ENCODE assay signal across 12 cellular contexts in genomic region chr17:28615260-28615940, GRCh38.
"Had no signal": no experiment of that assay in that cellular context is flagged by ENCODE, and none has a peak within 500 bp of the region (broad histone marks: within the 10 kb centered on the region; RNA-seq: fewer than 3 reads in every experiment).

No MANE protein-coding gene starts in this region.

- H3K27me3 Mint-ChIP-seq: activated naive CD4-positive, alpha-beta T cell treated with anti-CD3 and anti-CD28 coated beads, Interleukin-2, amount 50 U/mL, for 24 hours; activated T-helper 17 cell treated with anti-CD3 and anti-CD28 coated beads, Interleukin-2, amount 50 U/mL, for 72 hours; stimulated activated naive CD8-positive, alpha-beta T cell treated with anti-CD3 and anti-CD28 coated beads, Interleukin-15, Interleukin-2, amounts not matched to agents 100 ng/mL and 50 ng/mL, for 24 hours; type B pancreatic cell had no signal

- FAIRE-seq: islet of Langerhans had no signal

- DNase-seq: gastrocnemius medialis; left colon; natural killer cell; retina; stimulated activated CD4-positive, alpha-beta T cell treated with anti-CD3 and anti-CD28 coated beads, Interleukin-15, amount 100 ng/mL, for 24 hours; stimulated activated CD4-positive, alpha-beta T cell treated with anti-CD3 and anti-CD28 coated beads, Interleukin-4, amount 100 ng/mL, for 1 hour had no signal

- ATAC-seq: activated CD4-positive, CD25-positive, alpha-beta regulatory T cell treated with anti-CD3 and anti-CD28 coated beads, Interleukin-2, amount 50 U/mL, for 24 hours; activated T-helper 17 cell treated with anti-CD3 and anti-CD28 coated beads, Interleukin-2, amount 50 U/mL, for 72 hours; gastrocnemius medialis; left colon; natural killer cell had no signal

- H3K4me1 Mint-ChIP-seq: activated T-helper 17 cell treated with anti-CD3 and anti-CD28 coated beads, Interleukin-2, amount 50 U/mL, for 72 hours; natural killer cell had no signal

- H3K9me3 Mint-ChIP-seq: activated naive CD4-positive, alpha-beta T cell treated with anti-CD3 and anti-CD28 coated beads, Interleukin-2, amount 50 U/mL, for 24 hours; activated T-helper 17 cell treated with anti-CD3 and anti-CD28 coated beads, Interleukin-2, amount 50 U/mL, for 72 hours; natural killer cell; stimulated activated naive CD8-positive, alpha-beta T cell treated with anti-CD3 and anti-CD28 coated beads, Interleukin-15, Interleukin-2, amounts not matched to agents 100 ng/mL and 50 ng/mL, for 24 hours; type B pancreatic cell had no signal

- H3K27ac Mint-ChIP-seq: activated naive CD4-positive, alpha-beta T cell treated with anti-CD3 and anti-CD28 coated beads, Interleukin-2, amount 50 U/mL, for 24 hours; type B pancreatic cell had no signal

- H3K4me3 Mint-ChIP-seq: activated naive CD4-positive, alpha-beta T cell treated with anti-CD3 and anti-CD28 coated beads, Interleukin-2, amount 50 U/mL, for 24 hours; activated T-helper 17 cell treated with anti-CD3 and anti-CD28 coated beads, Interleukin-2, amount 50 U/mL, for 72 hours; natural killer cell; stimulated activated naive CD8-positive, alpha-beta T cell treated with anti-CD3 and anti-CD28 coated beads, Interleukin-15, Interleukin-2, amounts not matched to agents 100 ng/mL and 50 ng/mL, for 24 hours; type B pancreatic cell had no signal
